ENCODE assay signal across 19 cellular contexts in genomic region chr9:90290716-90291485, GRCh38.
"Had no signal": no experiment of that assay in that cellular context is flagged by ENCODE, and none has a peak within 500 bp of the region (broad histone marks: within the 10 kb centered on the region; RNA-seq: fewer than 3 reads in every experiment).

No MANE protein-coding gene starts in this region.

- H3K36me3 ChIP-seq: gastroesophageal sphincter, left lung, pancreas, sigmoid colon, thoracic aorta, upper lobe of right lung had no signal

- H3K4me3 ChIP-seq: dorsolateral prefrontal cortex, gastroesophageal sphincter, left lung, mucosa of descending colon, pancreas, sigmoid colon, thoracic aorta, upper lobe of right lung had no signal

- H3K4me1 ChIP-seq: gastroesophageal sphincter, left lung, pancreas, sigmoid colon, upper lobe of right lung had no signal

- H3K9me3 ChIP-seq: gastroesophageal sphincter, left lung, mucosa of descending colon, pancreas, sigmoid colon, thoracic aorta, upper lobe of right lung had no signal

- H3K27ac ChIP-seq: dorsolateral prefrontal cortex, gastroesophageal sphincter, left lung, pancreas, sigmoid colon, thoracic aorta, upper lobe of right lung had no signal

- H3K27me3 ChIP-seq: dorsolateral prefrontal cortex, pancreas, sigmoid colon, upper lobe of right lung had no signal

- DNase-seq: activated CD4-positive, alpha-beta T cell treated with anti-CD3 and anti-CD28 coated beads, Interleukin-2, amount 10 ng/mL, durations not matched to agents 24 days and 14 days; activated CD4-positive, CD25-positive, alpha-beta regulatory T cell; activated CD8-positive, alpha-beta memory T cell treated with anti-CD3 and anti-CD28 coated beads, Interleukin-2, amount 50 U/mL, for 4 hours; activated CD8-positive, alpha-beta T cell treated with anti-CD3 and anti-CD28 coated beads, Interleukin-2, amount 10 ng/mL, durations not matched to agents 7 days and 5 days; activated gamma-delta T cell; activated T-cell treated with anti-CD3 and anti-CD28 coated beads, Interleukin-2, amount 50 U/mL, for 72 hours; amniotic stem cell; dorsolateral prefrontal cortex; islet precursor cell; left lung; mucosa of descending colon; naive thymus-derived CD4-positive, alpha-beta T cell; pancreas; sigmoid colon; stimulated activated CD4-positive, alpha-beta T cell treated with anti-CD3 and anti-CD28 coated beads, Interleukin-1b, Interleukin-23, amount 100 ng/mL, for 48 hours; stimulated activated naive CD8-positive, alpha-beta T cell treated with anti-CD3 and anti-CD28 coated beads, Interleukin-15, amount 100 ng/mL, for 72 hours; upper lobe of right lung had no signal
